24 cellular contexts compared by ENCODE assay signal in the genomic region with DNA sequence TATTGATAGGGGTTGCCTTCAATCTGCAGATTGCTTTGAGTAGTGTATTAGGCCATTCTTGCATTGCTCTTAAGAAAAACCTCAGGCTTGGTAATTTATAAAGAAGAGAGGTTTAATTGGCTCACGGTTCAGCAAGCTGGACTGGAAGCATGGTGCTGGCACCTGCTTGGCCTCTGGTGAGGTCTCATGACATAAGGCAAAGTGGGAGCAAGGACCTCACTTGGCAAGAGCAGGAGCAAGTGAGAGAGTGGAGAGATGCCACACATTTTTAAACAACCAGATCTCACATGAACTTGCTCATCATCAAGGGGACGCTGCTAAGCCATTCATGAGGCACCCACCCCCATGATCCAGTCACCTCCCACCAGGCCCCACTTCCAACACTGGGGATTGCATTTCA. TPM values are rescaled to one million over a fixed set of nuclear protein-coding genes. Genes with fewer than 3 reads are reported as not detected.
DNase-seq lines count a peak whose midpoint lies in the region; ATAC-seq and TF ChIP-seq lines count a peak whose summit lies in the region.
"Had no signal": no experiment of that assay in that cellular context is flagged by ENCODE, and none has a peak within 500 bp of the region (broad histone marks: within the 10 kb centered on the region; RNA-seq: fewer than 3 reads in every experiment).

No MANE protein-coding gene starts in this region.

- no peak for DNase-seq in left ventricle myocardium inferior
- no peak for DNase-seq in left cardiac atrium
- DNase-seq in right lobe of liver, result peak; percentile 39 to 72 (median 70)
- DNase-seq in thyroid gland, result peak; percentile 72 to 76
- no peak for DNase-seq in MG63
- DNase-seq in cerebellar cortex (ENCODE audit: low spot score), result no peak
- DNase-seq: ACHN; activated naive CD4-positive, alpha-beta T cell; activated T-cell treated with anti-CD3 and anti-CD28 coated beads, Interleukin-2, amount 50 U/mL, for 72 hours; brain microvascular endothelial cell; COR-L47; effector CD8-positive, alpha-beta T cell; erythroblast; heart right ventricle; HFFc6; KG1; NCI-H1436; NCI-H2107; PC-9; Right ventricle myocardium superior; tibial artery had no signal

- H3K9me3 ChIP-seq in left ventricle myocardium inferior (replicated peaks), result no peaks in the 10 kb centered on the region
- no peaks in the 10 kb centered on the region for H3K9me3 ChIP-seq in Loucy (ENCODE audit: insufficient read depth, low read depth, low read length)
- H3K9me3 ChIP-seq in right lobe of liver, result no peaks in the 10 kb centered on the region
- no peaks in the 10 kb centered on the region for H3K9me3 ChIP-seq in thyroid gland
- H3K9me3 ChIP-seq in MG63, result no peaks in the 10 kb centered on the region
- H3K9me3 ChIP-seq: adrenal gland, heart right ventricle, tibial artery had no signal

- H3K79me2 ChIP-seq in Loucy (ENCODE audit: insufficient read depth, low read length), result peaks cover 89% of the 10 kb centered on the region

- H3K27ac ChIP-seq in left ventricle myocardium inferior (replicated peaks) (peak overlapping the region; percentile 49), right lobe of liver (peak overlapping the region in 1 of 3 donors; percentile 17), thyroid gland (peak overlapping the region in 2 of 3 donors; percentile 3 to 26)
- H3K27ac ChIP-seq: adrenal gland, BLaER1, brain microvascular endothelial cell, PC-9 had no signal

- H3K4me1 ChIP-seq in left ventricle myocardium inferior, result peaks cover 93% of the 10 kb centered on the region
- H3K4me1 ChIP-seq in Loucy (ENCODE audit: insufficient read depth, low read length, poor library complexity, severe bottlenecking), result peaks cover 52% of the 10 kb centered on the region
- peaks cover 0 to 43% (median 6%) of the 10 kb centered on the region in 4 donors for H3K4me1 ChIP-seq in right lobe of liver
- H3K4me1 ChIP-seq in thyroid gland, result peaks cover 16 to 48% of the 10 kb centered on the region in 2 donors

- H3K4me3 ChIP-seq in left ventricle myocardium inferior, result no peak overlapping the region
- H3K4me3 ChIP-seq in Loucy (ENCODE audit: low read length, poor library complexity, severe bottlenecking), result no peak overlapping the region
- no peak overlapping the region for H3K4me3 ChIP-seq in right lobe of liver
- no peak overlapping the region for H3K4me3 ChIP-seq in thyroid gland (replicated peaks in 1 of 3)
- H3K4me3 ChIP-seq in MG63, result no peak overlapping the region
- H3K4me3 ChIP-seq: adrenal gland, BLaER1, heart right ventricle, PC-9, tibial artery had no signal

- peak overlapping the region; percentile 41 for H3K4me2 ChIP-seq in Loucy (ENCODE audit: low read depth, low read length, poor library complexity, severe bottlenecking)
- H3K4me2 ChIP-seq: BLaER1 had no signal

- TF ChIP-seq POLR2A in right lobe of liver (IDR thresholded peaks at IDR 0.05), result no peak
- no peak for TF ChIP-seq POLR2A in thyroid gland (IDR thresholded peaks at IDR 0.05)

- H4K20me1 ChIP-seq in Loucy (ENCODE audit: insufficient read depth, low read length, poor library complexity, severe bottlenecking), result peaks cover 83% of the 10 kb centered on the region

- H3K36me3 ChIP-seq in left ventricle myocardium inferior (no peaks in the 10 kb centered on the region), Loucy (ENCODE audit: insufficient read depth, low read length) (no peaks in the 10 kb centered on the region), right lobe of liver (no peaks in the 10 kb centered on the region), thyroid gland (no peaks in the 10 kb centered on the region), MG63 (peaks cover 2% of the 10 kb centered on the region; the same call in 1 of the 2 replicates)
- H3K36me3 ChIP-seq: adrenal gland, brain microvascular endothelial cell, heart right ventricle, tibial artery had no signal

- no peak for TF ChIP-seq CTCF in left ventricle myocardium inferior (IDR thresholded peaks at IDR 0.05; ENCODE audit: borderline replicate concordance)
- TF ChIP-seq CTCF in Loucy (conservative IDR thresholded peaks at IDR 0.05; ENCODE audit: low read length), result no peak
- TF ChIP-seq CTCF in right lobe of liver (IDR thresholded peaks at IDR 0.05), result no peak
- no peak for TF ChIP-seq CTCF in thyroid gland (IDR thresholded peaks at IDR 0.05)

- H3K9ac ChIP-seq in Loucy (ENCODE audit: low read depth, low read length, poor library complexity, severe bottlenecking), result no peak overlapping the region
- H3K9ac ChIP-seq: BLaER1 had no signal

- WGBS in right lobe of liver (ENCODE audit: insufficient coverage, low coverage, low lambda C conversion rate, missing lambda C conversion rate), result 20% methylated on average over 2 of the region's 2 CpGs
- WGBS in thyroid gland, 2 donors, result 37 to 67% methylated on average over 2 of the region's 2 CpGs

- intact Hi-C loops in left ventricle myocardium inferior (cut with micrococcal nuclease) (no loop called here), left cardiac atrium (cut with DNase I) (no loop called here), right lobe of liver (cut with DNase I) (no loop called here), thyroid gland (cut with DNase I) (no loop called here)

- H2AFZ ChIP-seq in Loucy (ENCODE audit: low read length), result no peak overlapping the region
- H2AFZ ChIP-seq: PC-9 had no signal

- ATAC-seq in left cardiac atrium (no peak), right lobe of liver (peak; percentile 31 to 52 (median 40))
- ATAC-seq: activated T-cell treated with anti-CD3 and anti-CD28 coated beads, Interleukin-2, amount 50 U/mL, for 72 hours had no signal

- H3F3A ChIP-seq in Loucy (ENCODE audit: low read depth), result peaks cover 3% of the 10 kb centered on the region; the same call in 1 of the 2 replicates

- no peaks in the 10 kb centered on the region for H3K27me3 ChIP-seq in left ventricle myocardium inferior (ENCODE audit: low read depth)
- H3K27me3 ChIP-seq in Loucy (ENCODE audit: insufficient read depth, low read length, poor library complexity, severe bottlenecking), result peaks cover 3% of the 10 kb centered on the region
- no peaks in the 10 kb centered on the region for H3K27me3 ChIP-seq in right lobe of liver
- H3K27me3 ChIP-seq in thyroid gland, result no peaks in the 10 kb centered on the region
- no peaks in the 10 kb centered on the region for H3K27me3 ChIP-seq in MG63
- H3K27me3 ChIP-seq: adrenal gland, BLaER1, brain microvascular endothelial cell, heart right ventricle, tibial artery had no signal

- no peaks in the 10 kb centered on the region for H3K9me2 ChIP-seq in Loucy (replicated peaks; ENCODE audit: low read depth, low read length)

RNA-seq across cellular contexts. Expression of gene MAP3K2, which starts 4.9 kb away (rescaled TPM):
- total RNA-seq in left ventricle myocardium inferior, result 22.2 TPM
- total RNA-seq in left cardiac atrium, result 10 to 100 TPM; 29.3 to 31.2 TPM
- total RNA-seq in right lobe of liver, result 10 to 100 TPM; 28.6 to 45.1 (median 39.8) TPM
- total RNA-seq in thyroid gland, result 100 to 1,000 TPM in 1 of 4 donors, 10 to 100 TPM in 3; 84.8 to 118 (median 92.8) TPM
- 10.6 and 32.9 TPM in 2 replicates for total RNA-seq in MG63 (2014; rRNA removed; shearing (Covaris generic); ENCODE audit: low replicate concordance)

RNA-seq across cellular contexts. Expression of gene PROC, which starts 35.4 kb away (rescaled TPM):
- not detected for total RNA-seq in left ventricle myocardium inferior
- not detected for total RNA-seq in left cardiac atrium
- total RNA-seq in right lobe of liver, result 100 to 1,000 TPM; 224 to 447 (median 319) TPM
- not detected for total RNA-seq in thyroid gland
- total RNA-seq in MG63 (2014; rRNA removed; shearing (Covaris generic); ENCODE audit: low replicate concordance), result not detected in 2 replicates
- total RNA-seq: adrenal gland, heart right ventricle, HFFc6, Right ventricle myocardium superior had no signal

Comparison
In these comparisons a context has a peak if more than half of its experiments do, and no peak if none do; other contexts are left out.
1. DNase-seq: peak in right lobe of liver (3 of 3) and thyroid gland (2 of 2); none in left ventricle myocardium inferior (single experiment), left cardiac atrium (single experiment), MG63 (single experiment) and cerebellar cortex (single experiment).
2. ATAC-seq: peak in right lobe of liver (4 of 4); none in left cardiac atrium (0 of 2).
3. RNA of gene PROC, which starts 35.4 kb away (total RNA-seq): 224 to 447 TPM in right lobe of liver; not detected in left ventricle myocardium inferior (single experiment), not detected in left cardiac atrium, not detected in thyroid gland and not detected in MG63; every median in the first group is over 100 times any median in the second.